22 cellular contexts compared by ENCODE assay signal in the genomic region with DNA sequence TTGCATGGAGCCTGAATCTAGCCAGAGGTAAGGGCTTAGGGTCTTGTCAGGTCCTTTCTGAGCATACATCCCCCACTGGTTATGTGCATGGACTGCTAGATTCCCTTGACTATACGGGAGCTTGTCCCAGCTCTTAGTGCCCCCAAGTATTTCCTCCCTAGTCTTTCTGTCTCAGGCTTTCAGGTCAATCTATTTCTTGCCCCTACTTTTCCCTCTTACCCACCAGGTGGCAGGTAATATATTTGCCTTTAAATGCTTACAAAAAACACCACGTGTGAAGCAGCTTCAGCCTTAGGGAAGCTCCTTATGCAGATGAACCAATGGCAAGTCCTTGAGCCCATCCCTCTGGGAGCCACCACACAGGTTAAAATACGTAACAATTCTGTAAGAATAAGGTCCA.
"Had no signal": no experiment of that assay in that cellular context is flagged by ENCODE, and none has a peak within 500 bp of the region (broad histone marks: within the 10 kb centered on the region; RNA-seq: fewer than 3 reads in every experiment).

No MANE protein-coding gene starts in this region.

- H3K4me1 Mint-ChIP-seq: activated CD4-positive, alpha-beta memory T cell treated with anti-CD3 and anti-CD28 coated beads, Interleukin-2, amount 10 ng/mL, durations not matched to agents 7 days and 5 days; activated CD4-positive, alpha-beta T cell treated with anti-CD3 and anti-CD28 coated beads for 36 hours; activated CD8-positive, alpha-beta memory T cell treated with anti-CD3 and anti-CD28 coated beads, Interleukin-2, amount 10 ng/mL, durations not matched to agents 7 days and 5 days; activated naive CD4-positive, alpha-beta T cell treated with anti-CD3 and anti-CD28 coated beads, Interleukin-2, amount 10 ng/mL, durations not matched to agents 7 days and 5 days; activated naive CD8-positive, alpha-beta T cell treated with anti-CD3 and anti-CD28 coated beads, Interleukin-2, amount 50 U/mL, for 24 hours; stimulated activated naive B cell treated with anti-CD40 and anti-IgM and Interleukin-4, amounts not matched to agents 10 μg/mL and 1 μg/mL and 100 μg/mL, for 72 hours had no signal

- ATAC-seq: activated CD4-positive, alpha-beta T cell treated with anti-CD3 and anti-CD28 coated beads for 36 hours; activated CD8-positive, alpha-beta memory T cell treated with anti-CD3 and anti-CD28 coated beads, Interleukin-2, amount 10 ng/mL, durations not matched to agents 7 days and 5 days; activated naive CD8-positive, alpha-beta T cell treated with anti-CD3 and anti-CD28 coated beads, Interleukin-2, amount 50 U/mL, for 24 hours; gastrocnemius medialis; natural killer cell treated with Interleukin-12 subunit alpha and Interleukin-12 subunit beta and Interleukin-15 and Interleukin-18, amount 100 ng/mL, for 72 hours; stimulated activated naive B cell treated with anti-CD40 and anti-IgM and Interleukin-4, amounts not matched to agents 10 μg/mL and 1 μg/mL and 100 μg/mL, for 72 hours; upper lobe of right lung had no signal

- H3K4me3 Mint-ChIP-seq: activated CD4-positive, alpha-beta memory T cell treated with anti-CD3 and anti-CD28 coated beads, Interleukin-2, amount 10 ng/mL, durations not matched to agents 7 days and 5 days; activated CD4-positive, alpha-beta T cell treated with anti-CD3 and anti-CD28 coated beads for 36 hours; activated CD8-positive, alpha-beta memory T cell treated with anti-CD3 and anti-CD28 coated beads, Interleukin-2, amount 10 ng/mL, durations not matched to agents 7 days and 5 days; activated naive CD4-positive, alpha-beta T cell treated with anti-CD3 and anti-CD28 coated beads, Interleukin-2, amount 10 ng/mL, durations not matched to agents 7 days and 5 days; activated naive CD8-positive, alpha-beta T cell treated with anti-CD3 and anti-CD28 coated beads, Interleukin-2, amount 50 U/mL, for 24 hours; natural killer cell treated with Interleukin-12 subunit alpha and Interleukin-12 subunit beta and Interleukin-15 and Interleukin-18, amount 100 ng/mL, for 72 hours; stimulated activated naive B cell treated with anti-CD40 and anti-IgM and Interleukin-4, amounts not matched to agents 10 μg/mL and 1 μg/mL and 100 μg/mL, for 72 hours had no signal

- H3K36me3 ChIP-seq: brain microvascular endothelial cell, colonic mucosa, gastrocnemius medialis, spleen, upper lobe of right lung had no signal

- H3K9me3 Mint-ChIP-seq: activated CD4-positive, alpha-beta memory T cell treated with anti-CD3 and anti-CD28 coated beads, Interleukin-2, amount 10 ng/mL, durations not matched to agents 7 days and 5 days; activated naive CD4-positive, alpha-beta T cell treated with anti-CD3 and anti-CD28 coated beads, Interleukin-2, amount 10 ng/mL, durations not matched to agents 7 days and 5 days; activated naive CD8-positive, alpha-beta T cell treated with anti-CD3 and anti-CD28 coated beads, Interleukin-2, amount 50 U/mL, for 24 hours; stimulated activated naive B cell treated with anti-CD40 and anti-IgM and Interleukin-4, amounts not matched to agents 10 μg/mL and 1 μg/mL and 100 μg/mL, for 72 hours had no signal

- DNase-seq: activated CD4-positive, alpha-beta memory T cell treated with anti-CD3 and anti-CD28 coated beads, Interleukin-2, amount 10 ng/mL, durations not matched to agents 7 days and 5 days; activated CD4-positive, alpha-beta T cell treated with anti-CD3 and anti-CD28 coated beads for 36 hours; activated CD8-positive, alpha-beta memory T cell treated with anti-CD3 and anti-CD28 coated beads, Interleukin-2, amount 10 ng/mL, durations not matched to agents 7 days and 5 days; activated naive CD4-positive, alpha-beta T cell treated with anti-CD3 and anti-CD28 coated beads, Interleukin-2, amount 10 ng/mL, durations not matched to agents 7 days and 5 days; activated naive CD8-positive, alpha-beta T cell treated with anti-CD3 and anti-CD28 coated beads, Interleukin-2, amount 50 U/mL, for 24 hours; activated T-cell treated with anti-CD3 and anti-CD28 coated beads, Interleukin-2, amount 50 U/mL, for 1 hour; anterior cingulate cortex; brain microvascular endothelial cell; central memory CD4-positive, alpha-beta T cell; colonic mucosa; gastrocnemius medialis; head of caudate nucleus; kidney glomerular epithelial cell; nucleus accumbens; posterior cingulate gyrus; spleen; stimulated activated naive B cell treated with anti-CD40 and anti-IgM and Interleukin-4, amounts not matched to agents 10 μg/mL and 1 μg/mL and 100 μg/mL, for 72 hours; SW 1271; T-helper 2 cell; upper lobe of right lung had no signal

- H3K36me3 Mint-ChIP-seq: activated CD8-positive, alpha-beta memory T cell treated with anti-CD3 and anti-CD28 coated beads, Interleukin-2, amount 10 ng/mL, durations not matched to agents 7 days and 5 days; activated naive CD4-positive, alpha-beta T cell treated with anti-CD3 and anti-CD28 coated beads, Interleukin-2, amount 10 ng/mL, durations not matched to agents 7 days and 5 days; natural killer cell treated with Interleukin-12 subunit alpha and Interleukin-12 subunit beta and Interleukin-15 and Interleukin-18, amount 100 ng/mL, for 72 hours; stimulated activated naive B cell treated with anti-CD40 and anti-IgM and Interleukin-4, amounts not matched to agents 10 μg/mL and 1 μg/mL and 100 μg/mL, for 72 hours had no signal

- H3K27me3 Mint-ChIP-seq: activated CD4-positive, alpha-beta memory T cell treated with anti-CD3 and anti-CD28 coated beads, Interleukin-2, amount 10 ng/mL, durations not matched to agents 7 days and 5 days; activated CD4-positive, alpha-beta T cell treated with anti-CD3 and anti-CD28 coated beads for 36 hours; activated CD8-positive, alpha-beta memory T cell treated with anti-CD3 and anti-CD28 coated beads, Interleukin-2, amount 10 ng/mL, durations not matched to agents 7 days and 5 days; activated naive CD4-positive, alpha-beta T cell treated with anti-CD3 and anti-CD28 coated beads, Interleukin-2, amount 10 ng/mL, durations not matched to agents 7 days and 5 days; activated naive CD8-positive, alpha-beta T cell treated with anti-CD3 and anti-CD28 coated beads, Interleukin-2, amount 50 U/mL, for 24 hours; natural killer cell treated with Interleukin-12 subunit alpha and Interleukin-12 subunit beta and Interleukin-15 and Interleukin-18, amount 100 ng/mL, for 72 hours; stimulated activated naive B cell treated with anti-CD40 and anti-IgM and Interleukin-4, amounts not matched to agents 10 μg/mL and 1 μg/mL and 100 μg/mL, for 72 hours had no signal

- H3K4me3 ChIP-seq: colonic mucosa, gastrocnemius medialis, spleen, upper lobe of right lung had no signal

- H3K9me3 ChIP-seq: colonic mucosa, gastrocnemius medialis, spleen, upper lobe of right lung had no signal

- H3K27ac Mint-ChIP-seq: activated CD4-positive, alpha-beta memory T cell treated with anti-CD3 and anti-CD28 coated beads, Interleukin-2, amount 10 ng/mL, durations not matched to agents 7 days and 5 days; activated CD4-positive, alpha-beta T cell treated with anti-CD3 and anti-CD28 coated beads for 36 hours; activated CD8-positive, alpha-beta memory T cell treated with anti-CD3 and anti-CD28 coated beads, Interleukin-2, amount 10 ng/mL, durations not matched to agents 7 days and 5 days; activated naive CD4-positive, alpha-beta T cell treated with anti-CD3 and anti-CD28 coated beads, Interleukin-2, amount 10 ng/mL, durations not matched to agents 7 days and 5 days; activated naive CD8-positive, alpha-beta T cell treated with anti-CD3 and anti-CD28 coated beads, Interleukin-2, amount 50 U/mL, for 24 hours; natural killer cell treated with Interleukin-12 subunit alpha and Interleukin-12 subunit beta and Interleukin-15 and Interleukin-18, amount 100 ng/mL, for 72 hours; stimulated activated naive B cell treated with anti-CD40 and anti-IgM and Interleukin-4, amounts not matched to agents 10 μg/mL and 1 μg/mL and 100 μg/mL, for 72 hours had no signal

- H3K27ac ChIP-seq: brain microvascular endothelial cell, colonic mucosa, gastrocnemius medialis, spleen, upper lobe of right lung, VCaP had no signal

- H3K27me3 ChIP-seq: brain microvascular endothelial cell, colonic mucosa, gastrocnemius medialis, spleen, upper lobe of right lung had no signal

- H3K4me1 ChIP-seq: colonic mucosa, gastrocnemius medialis, spleen, upper lobe of right lung had no signal
